ENCODE assay signal across 12 cellular contexts in the genomic region with DNA sequence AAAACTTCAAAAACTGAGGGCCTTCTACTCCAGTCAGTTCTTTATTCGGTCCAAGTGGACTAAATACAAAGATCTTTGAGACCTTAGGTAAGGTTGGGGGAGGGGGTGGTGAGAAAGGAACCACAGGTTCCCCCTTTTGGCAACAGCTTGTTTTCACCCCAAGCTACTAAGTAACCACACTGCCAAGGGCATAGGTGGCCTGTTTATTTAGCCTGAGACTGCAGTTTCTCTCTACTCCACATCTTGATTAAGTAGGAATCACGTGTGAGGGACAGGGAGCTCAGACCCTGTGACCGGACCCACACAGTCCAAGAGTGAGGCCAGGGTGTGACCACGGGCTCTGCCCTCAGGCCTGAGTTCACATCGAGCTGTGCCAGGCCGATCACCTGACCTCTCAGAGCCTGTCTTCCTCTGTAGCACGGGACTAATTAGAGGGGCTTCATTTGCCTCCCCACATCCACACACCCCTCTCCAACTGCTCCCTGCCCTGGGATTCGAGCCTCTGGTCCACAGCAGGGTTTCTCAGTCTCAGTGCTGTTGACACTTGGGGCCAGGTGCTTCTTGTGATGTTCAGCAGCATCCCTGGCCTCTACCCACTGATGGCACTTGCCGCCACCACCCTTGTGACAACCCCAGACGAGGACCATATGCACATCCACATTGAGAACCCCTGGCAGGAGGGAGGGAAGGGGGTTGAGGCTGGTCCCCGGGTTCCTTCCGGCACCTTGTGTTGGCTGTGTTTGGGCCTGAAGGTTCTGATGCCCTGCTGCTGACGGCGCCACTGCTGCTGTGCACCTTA. TPM values are rescaled to one million over a fixed set of nuclear protein-coding genes. Genes with fewer than 3 reads are reported as not detected.
DNase-seq lines count a peak whose midpoint lies in the region; ATAC-seq and TF ChIP-seq lines count a peak whose summit lies in the region.
"Had no signal": no experiment of that assay in that cellular context is flagged by ENCODE, and none has a peak within 500 bp of the region (broad histone marks: within the 10 kb centered on the region; RNA-seq: fewer than 3 reads in every experiment).

No MANE protein-coding gene starts in this region.

- H3K4me3 Mint-ChIP-seq in MCF 10A (ENCODE audit: unreplicated experiment) = no peak overlapping the region

- H3K4me3 ChIP-seq in mammary epithelial cell (replicated peaks in 1 of 3; ENCODE audit: insufficient read depth in 1 of 3, low read depth in 2 of 3, low read length in 3 of 3) = no peak overlapping the region
- no peak overlapping the region for H3K4me3 ChIP-seq in SK-N-SH (ENCODE audit: low read depth in 2 of 2, low read length in 1 of 2)
- H3K4me3 ChIP-seq in upper lobe of left lung = no peak overlapping the region
- no peak overlapping the region for H3K4me3 ChIP-seq in BE2C (ENCODE audit: low read depth, low read length)
- H3K4me3 ChIP-seq: tibial artery had no signal

- peaks cover 27% of the 10 kb centered on the region for H3K4me1 Mint-ChIP-seq in MCF 10A (ENCODE audit: insufficient read depth, unreplicated experiment)

- no peaks in the 10 kb centered on the region for H3K27me3 Mint-ChIP-seq in MCF 10A (ENCODE audit: insufficient read depth, unreplicated experiment)

- in situ Hi-C loops in mammary epithelial cell (cut with MboI; ENCODE audit: low sequenced_read_pairs in 2 of 2) = no loop called here

- peak in 1 of 4 donors; percentile 23 for TF ChIP-seq POLR2A in upper lobe of left lung (IDR thresholded peaks at IDR 0.05)

- CTCF ChIA-PET in MCF 10A (lab: Yijun Ruan, JAX) = interaction anchor here (0.7 to 1.2 kb wide), 8 partner anchors 16 to 56 kb away, joined by 3 to 6 read pairs (median 4); no protein-coding TSS in a partner anchor
- CTCF ChIA-PET in mammary epithelial cell (lab: Charles Lee; ENCODE audit: low non-redundant PET) = no interaction called here
- CTCF ChIA-PET in SK-N-SH (lab: Yijun Ruan, JAX) = interaction anchor here (0.6 to 8.8 kb wide), 10 partner anchors 8 to 147 kb away, joined by 3 to 89 read pairs (median 4); no protein-coding TSS in a partner anchor

- H3K4me1 ChIP-seq in mammary epithelial cell (ENCODE audit: insufficient read depth, low read length) (peaks cover 2% of the 10 kb centered on the region), SK-N-SH (ENCODE audit: control insufficient read depth in 1 of 2, insufficient read depth in 2 of 2, low read depth in 1 of 2, low read length in 1 of 2) (peaks cover 1 to 8% of the 10 kb centered on the region in 2 experiments; a peak in 2 of 4 replicates), upper lobe of left lung (peaks cover 9 to 24% (median 19%) of the 10 kb centered on the region in 4 donors), BE2C (peaks cover 6% of the 10 kb centered on the region)

- BruUV-seq in MCF 10A (replicated peaks; lab: Mats Ljungman, UMichigan) (no TSS peak), mammary epithelial cell (replicated peaks; lab: Mats Ljungman, UMichigan) (no TSS peak)

- H3K9ac ChIP-seq in mammary epithelial cell (ENCODE audit: insufficient read depth, low read length) (no peak overlapping the region), SK-N-SH (no peak overlapping the region)

- peak; percentile 35 for DNase-seq in MCF 10A (ENCODE audit: unreplicated experiment)
- no peak for DNase-seq in mammary epithelial cell
- peak; percentile 45 for DNase-seq in SK-N-SH
- DNase-seq in left colon = no peak
- DNase-seq in upper lobe of left lung = peak in 1 of 2 donors; percentile 92
- DNase-seq in BE2C = no peak
- DNase-seq: activated CD4-positive, alpha-beta T cell treated with anti-CD3 and anti-CD28 coated beads for 4 hours; NCI-H2171; tibial artery had no signal

- H2AFZ ChIP-seq in mammary epithelial cell (ENCODE audit: low read depth, low read length) (no peak overlapping the region), SK-N-SH (ENCODE audit: low read depth) (no peak overlapping the region)

- H3K27ac ChIP-seq in mammary epithelial cell (ENCODE audit: insufficient read depth, low read depth, low read length) (no peak overlapping the region), SK-N-SH (ENCODE audit: low read depth in 2 of 2, low read length in 1 of 2) (no peak overlapping the region; a peak in 1 of 4 replicates), upper lobe of left lung (peak overlapping the region; percentile 2 to 60 (median 40))
- H3K27ac ChIP-seq: tibial artery had no signal

- H3K79me2 ChIP-seq in mammary epithelial cell (ENCODE audit: insufficient read depth, low read length) (peaks cover 20% of the 10 kb centered on the region), SK-N-SH (ENCODE audit: insufficient read depth) (peaks cover 7% of the 10 kb centered on the region; the same call in 1 of the 2 replicates)

- no peak for TF ChIP-seq RAD21 in SK-N-SH (IDR thresholded peaks at IDR 0.05; ENCODE audit: low read length)

- POLR2A ChIA-PET in MCF 10A (lab: Yijun Ruan, JAX) (interaction anchor here (0.5 to 4.6 kb wide), 18 partner anchors 8 to 146 kb away, joined by 3 to 56 read pairs (median 6); a partner anchor contains a TSS), SK-N-SH (lab: Yijun Ruan, JAX) (interaction anchor here (0.6 to 3.3 kb wide), 5 partner anchors 10 to 319 kb away, joined by 3 to 20 read pairs (median 4); a partner anchor contains a TSS)

- intact Hi-C loops in MCF 10A (cut with micrococcal nuclease) = no loop called here
- intact Hi-C loops in mammary epithelial cell (cut with micrococcal nuclease) = loop anchor here (1.0 kb wide), 1 partner anchor 45 kb away; no protein-coding TSS in a partner anchor
- intact Hi-C loops in left colon (cut with DNase I, micrococcal nuclease) = no loop called here

- H4K20me1 ChIP-seq in mammary epithelial cell (ENCODE audit: insufficient read depth, low read length) = peaks cover 4% of the 10 kb centered on the region
- peaks cover 31% of the 10 kb centered on the region for H4K20me1 ChIP-seq in SK-N-SH (ENCODE audit: insufficient read depth)

- H3K9me2 ChIP-seq in SK-N-SH = no peaks in the 10 kb centered on the region

- H3K36me3 Mint-ChIP-seq in MCF 10A (ENCODE audit: insufficient read depth, unreplicated experiment) = peaks cover 55% of the 10 kb centered on the region

- TF ChIP-seq EP300 in SK-N-SH (IDR thresholded peaks at IDR 0.05; ENCODE audit: borderline replicate concordance in 1 of 2, low read depth in 1 of 2, low read length in 1 of 2) = no peak
- peak in 1 of 4 donors; percentile 31 for TF ChIP-seq EP300 in upper lobe of left lung (IDR thresholded peaks at IDR 0.05)

- no peaks in the 10 kb centered on the region for H3K9me3 Mint-ChIP-seq in MCF 10A (ENCODE audit: unreplicated experiment)

- H3F3A ChIP-seq in SK-N-SH (replicated peaks; ENCODE audit: insufficient read depth) = peaks cover 29% of the 10 kb centered on the region

- TF ChIP-seq CTCF in MCF 10A (IDR thresholded peaks at IDR 0.05; ENCODE audit: unreplicated experiment) (no peak), mammary epithelial cell (conservative IDR thresholded peaks at IDR 0.05 in 1 of 2, IDR thresholded peaks at IDR 0.05 in 1 of 2; ENCODE audit: extremely low read depth in 1 of 2, insufficient read depth in 1 of 2, low read depth in 1 of 2, low read length in 2 of 2) (no peak), SK-N-SH (IDR thresholded peaks at IDR 0.05) (no peak), upper lobe of left lung (IDR thresholded peaks at IDR 0.05) (peak in 1 of 6 experiments; percentile 7), BE2C (IDR thresholded peaks at IDR 0.05; ENCODE audit: low read depth, low read length) (no peak)

- dilution Hi-C loops in mammary epithelial cell (cut with HindIII; ENCODE audit: low sequenced_read_pairs) = loop anchor here (10.0 kb wide), 1 partner anchor 287 kb away; no protein-coding TSS in a partner anchor

- 54% methylated on average over 14 of the region's 14 CpGs for WGBS in mammary epithelial cell (ENCODE audit: low coverage, missing lambda C conversion rate)
- WGBS in SK-N-SH (ENCODE audit: low lambda C conversion rate) = 81% methylated on average over 14 of the region's 14 CpGs
- WGBS in upper lobe of left lung, 2 donors = 51 to 82% methylated on average over 6 to 13 of the region's 14 CpGs

- H3K36me3 ChIP-seq in mammary epithelial cell (ENCODE audit: insufficient read depth, low read length) (peaks cover 11% of the 10 kb centered on the region), SK-N-SH (replicated peaks in 1 of 2; ENCODE audit: control insufficient read depth in 1 of 2, insufficient read depth in 2 of 2, low read length in 1 of 2) (peaks cover 16 to 25% of the 10 kb centered on the region in 2 experiments), upper lobe of left lung (peaks cover 4 to 33% (median 14%) of the 10 kb centered on the region in 4 donors), BE2C (peaks cover 31% of the 10 kb centered on the region)

- H3K27me3 ChIP-seq in mammary epithelial cell (ENCODE audit: insufficient read depth, low read length) (no peaks in the 10 kb centered on the region), SK-N-SH (ENCODE audit: insufficient read depth) (no peaks in the 10 kb centered on the region), upper lobe of left lung (no peaks in the 10 kb centered on the region), BE2C (0 out of 2 replicates have a peak, but pooled peaks cover 3% of the 10 kb centered on the region)

- ATAC-seq in left colon (peak; percentile 5), upper lobe of left lung (ENCODE audit: low FRiP score in 2 of 2) (peak; percentile 43 to 82), HG02884 (IDR thresholded peaks at IDR 0.05; ENCODE audit: unreplicated experiment) (no peak), GM21737 (IDR thresholded peaks at IDR 0.05; ENCODE audit: unreplicated experiment) (no peak)

- H3K27ac Mint-ChIP-seq in MCF 10A (ENCODE audit: low read depth, unreplicated experiment) = peak overlapping the region; percentile 50

- H3K4me2 ChIP-seq in mammary epithelial cell (ENCODE audit: insufficient read depth, low read depth, low read length) (no peak overlapping the region), SK-N-SH (no peak overlapping the region)

- H3K9me3 ChIP-seq in mammary epithelial cell (replicated peaks; ENCODE audit: insufficient read depth, low read length) (no peaks in the 10 kb centered on the region), SK-N-SH (no peaks in the 10 kb centered on the region), upper lobe of left lung (no peaks in the 10 kb centered on the region), BE2C (no peaks in the 10 kb centered on the region)
- H3K9me3 ChIP-seq: tibial artery had no signal

RNA-seq across cellular contexts. Expression of a gene that starts 17.8 kb away (rescaled TPM):
- 5.0 and 7.7 TPM in 2 replicates for total RNA-seq in MCF 10A (2022)
- total RNA-seq in mammary epithelial cell = 100 to 1,000 TPM in 1 of 2 donors, 10 to 100 TPM in 1; 65.1 to 221 TPM
- 48.7 TPM for polyA plus RNA-seq in mammary epithelial cell
- 31.0 TPM for polyA minus RNA-seq in mammary epithelial cell
- polyA plus RNA-seq in SK-N-SH (2012; rRNA removed) = 0.57 and 0.94 TPM in 2 replicates
- polyA plus RNA-seq in SK-N-SH (2012; cell fraction: cytosol; rRNA removed) = 0.44 and 0.60 TPM in 2 replicates
- 0.49 and 1.7 TPM in 2 replicates for polyA plus RNA-seq in SK-N-SH (2012; cell fraction: nucleus; rRNA removed)
- total RNA-seq in left colon = 1 to 10 TPM; 3.9 to 4.5 TPM
- total RNA-seq in upper lobe of left lung = 10 to 100 TPM; 24.4 to 63.5 (median 39.8) TPM
- polyA plus RNA-seq in BE2C (2012; ENCODE audit: insufficient read depth, insufficient read length, low read depth) = not detected

RNA-seq across cellular contexts. Expression of a gene that starts 28.0 kb away (rescaled TPM):
- total RNA-seq in MCF 10A (2022) (not detected in 2 replicates), mammary epithelial cell (1 to 10 TPM in 1 of 2 donors, under 1 TPM in 1; 0.66 to 1.2 TPM), left colon (1 to 10 TPM in 1 of 2 donors, under 1 TPM in 1; 0.92 to 2.3 TPM), upper lobe of left lung (10 to 100 TPM in 1 of 6 donors, 1 to 10 TPM in 4, not detected in 1; 3.0 to 13.9 (median 7.2) TPM)
- polyA plus RNA-seq in mammary epithelial cell (0.71 TPM), SK-N-SH (2012; rRNA removed) (2.2 and 5.0 TPM in 2 replicates)
- polyA minus RNA-seq in mammary epithelial cell = not detected
- polyA plus RNA-seq in SK-N-SH (2012; cell fraction: cytosol; rRNA removed) = 5.8 and 8.0 TPM in 2 replicates
- polyA plus RNA-seq in SK-N-SH (2012; cell fraction: nucleus; rRNA removed) = 5.6 and 13.2 TPM in 2 replicates
- 44.2 TPM for polyA plus RNA-seq in BE2C (2012; ENCODE audit: insufficient read depth, insufficient read length, low read depth)
- total RNA-seq: bronchial epithelial cell had no signal

RNA-seq across cellular contexts. Expression of a gene that starts 30.3 kb away (rescaled TPM):
- total RNA-seq in MCF 10A (2022) (not detected in 2 replicates), mammary epithelial cell (10 to 100 TPM in 1 of 2 donors, 1 to 10 TPM in 1; 3.3 to 17.0 TPM), left colon (10 to 100 TPM in 1 of 2 donors, 1 to 10 TPM in 1; 9.0 to 12.2 TPM), upper lobe of left lung (10 to 100 TPM in 5 of 6 donors, 1 to 10 TPM in 1; 6.4 to 33.9 (median 16.6) TPM)
- polyA plus RNA-seq in mammary epithelial cell (18.8 TPM), SK-N-SH (2012; rRNA removed) (1.7 and 3.7 TPM in 2 replicates)
- 18.6 TPM for polyA minus RNA-seq in mammary epithelial cell
- 1.3 and 3.2 TPM in 2 replicates for polyA plus RNA-seq in SK-N-SH (2012; cell fraction: cytosol; rRNA removed)
- polyA plus RNA-seq in SK-N-SH (2012; cell fraction: nucleus; rRNA removed) = 1.1 and 1.7 TPM in 2 replicates
- polyA plus RNA-seq in BE2C (2012; ENCODE audit: insufficient read depth, insufficient read length, low read depth) = 160 TPM

Comparison
In these comparisons a context has a peak if more than half of its experiments do, and no peak if none do; other contexts are left out.
1. DNase-seq: peak in MCF 10A (single experiment) and SK-N-SH (single experiment); none in mammary epithelial cell (single experiment), left colon (0 of 2) and BE2C (single experiment).
2. H3K27ac ChIP-seq: peak in upper lobe of left lung (4 of 4); none in mammary epithelial cell (single experiment) and SK-N-SH (0 of 2).
3. ATAC-seq: peak in left colon (single experiment) and upper lobe of left lung (2 of 2); none in HG02884 (single experiment) and GM21737 (single experiment).